ENCODE assay signal across 12 cellular contexts in the genomic region with DNA sequence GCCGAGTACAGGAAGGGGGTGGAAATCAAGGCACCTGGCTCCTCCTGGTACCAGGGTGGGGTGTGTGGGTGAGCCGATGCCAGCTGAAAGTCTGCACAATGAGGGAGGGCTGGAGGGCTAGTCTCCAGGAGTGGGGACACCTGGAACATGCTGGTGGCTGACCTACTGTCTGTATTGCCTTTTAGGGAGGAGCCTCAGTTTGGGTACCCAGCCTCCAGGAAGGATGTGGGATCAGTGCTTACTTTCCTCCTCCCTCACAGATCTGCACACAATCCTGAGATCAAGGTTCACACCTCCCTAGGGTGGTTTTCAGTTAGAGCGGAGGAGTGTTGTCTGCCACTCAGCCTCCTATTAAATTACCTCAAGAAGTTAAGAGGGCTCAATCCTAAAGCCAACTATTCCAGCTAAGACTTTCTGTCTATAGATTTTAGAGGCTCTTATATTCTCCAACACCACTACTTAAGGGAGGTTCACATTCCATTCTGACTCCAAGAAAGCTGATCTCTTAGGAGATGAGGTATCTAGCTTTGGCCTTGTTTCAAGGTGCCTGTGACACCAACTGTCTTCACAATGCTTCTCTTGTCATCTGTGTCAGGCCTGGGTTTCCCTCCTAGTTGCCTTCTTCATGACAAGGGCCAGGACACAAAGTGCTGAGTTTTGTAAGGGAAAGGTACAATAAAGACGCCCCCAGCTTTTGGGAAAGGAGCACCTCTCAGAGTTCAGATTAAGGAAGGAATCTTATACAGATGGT. TPM values are rescaled to one million over a fixed set of nuclear protein-coding genes. Genes with fewer than 3 reads are reported as not detected.
DNase-seq lines count a peak whose midpoint lies in the region; ATAC-seq and TF ChIP-seq lines count a peak whose summit lies in the region.
"Had no signal": no experiment of that assay in that cellular context is flagged by ENCODE, and none has a peak within 500 bp of the region (broad histone marks: within the 10 kb centered on the region; RNA-seq: fewer than 3 reads in every experiment).

No MANE protein-coding gene starts in this region.

- H3K4me1 ChIP-seq in cardiac muscle cell (ENCODE audit: low read depth) (peaks cover 18% of the 10 kb centered on the region), heart left ventricle (peaks cover 0 to 12% (median 0%) of the 10 kb centered on the region in 12 donors), left lung (peaks cover 0 to 7% of the 10 kb centered on the region in 2 donors), upper lobe of left lung (peaks cover 0 to 7% (median 3%) of the 10 kb centered on the region in 4 donors)
- H3K4me1 ChIP-seq: prostate gland had no signal

- no peak for TF ChIP-seq CTCF in cardiac muscle cell (IDR thresholded peaks at IDR 0.05; ENCODE audit: low read depth, low read length)
- no peak for TF ChIP-seq CTCF in heart left ventricle (IDR thresholded peaks at IDR 0.05)
- no peak for TF ChIP-seq CTCF in left lung (IDR thresholded peaks at IDR 0.05)
- no peak for TF ChIP-seq CTCF in upper lobe of left lung (IDR thresholded peaks at IDR 0.05)

- intact Hi-C loops in heart left ventricle (cut with DNase I) (no loop called here), left lung (cut with DNase I) (no loop called here)

- TF ChIP-seq EP300 in upper lobe of left lung (IDR thresholded peaks at IDR 0.05): no peak

- peaks cover 35% of the 10 kb centered on the region for H3K4me1 Mint-ChIP-seq in activated CD4-positive, alpha-beta memory T cell treated with anti-CD3 and anti-CD28 coated beads, Interleukin-2, amount 10 ng/mL, durations not matched to agents 7 days and 5 days

- H3K4me3 ChIP-seq in cardiac muscle cell (no peak overlapping the region), heart left ventricle (no peak overlapping the region), left lung (no peak overlapping the region), upper lobe of left lung (no peak overlapping the region)
- H3K4me3 ChIP-seq: prostate gland had no signal

- 67 to 85% (median 71%) methylated on average over 4 of the region's 4 CpGs for WGBS in heart left ventricle, 4 donors
- 54 to 61% methylated on average over 2 to 4 of the region's 4 CpGs for WGBS in upper lobe of left lung, 2 donors

- H3K27me3 ChIP-seq in cardiac muscle cell (no peaks in the 10 kb centered on the region), heart left ventricle (no peaks in the 10 kb centered on the region), left lung (no peaks in the 10 kb centered on the region), upper lobe of left lung (no peaks in the 10 kb centered on the region)

- H3K36me3 ChIP-seq in cardiac muscle cell (peaks cover 8% of the 10 kb centered on the region), heart left ventricle (peaks cover 0 to 37% (median 20%) of the 10 kb centered on the region in 9 donors), left lung (peaks cover 5 to 37% of the 10 kb centered on the region in 2 donors), upper lobe of left lung (peaks cover 6 to 30% (median 15%) of the 10 kb centered on the region in 4 donors)

- peak overlapping the region; percentile 82 for H3K27ac Mint-ChIP-seq in activated CD4-positive, alpha-beta memory T cell treated with anti-CD3 and anti-CD28 coated beads, Interleukin-2, amount 10 ng/mL, durations not matched to agents 7 days and 5 days

- H3K27me3 Mint-ChIP-seq in activated CD4-positive, alpha-beta memory T cell treated with anti-CD3 and anti-CD28 coated beads, Interleukin-2, amount 10 ng/mL, durations not matched to agents 7 days and 5 days: peaks cover 2% of the 10 kb centered on the region

- no peaks in the 10 kb centered on the region for H3K9me3 Mint-ChIP-seq in activated CD4-positive, alpha-beta memory T cell treated with anti-CD3 and anti-CD28 coated beads, Interleukin-2, amount 10 ng/mL, durations not matched to agents 7 days and 5 days

- ATAC-seq in heart left ventricle (no peak), left lung (peak; percentile 35), upper lobe of left lung (ENCODE audit: low FRiP score in 2 of 2) (peak; percentile 8 to 30), HG03139 (IDR thresholded peaks at IDR 0.05; ENCODE audit: unreplicated experiment) (no peak), HG02981 (IDR thresholded peaks at IDR 0.05; ENCODE audit: unreplicated experiment) (no peak)

- no peak for TF ChIP-seq POLR2A in heart left ventricle (IDR thresholded peaks at IDR 0.05)
- no peak for TF ChIP-seq POLR2A in upper lobe of left lung (IDR thresholded peaks at IDR 0.05)

- peak overlapping the region; percentile 75 for H3K27ac ChIP-seq in cardiac muscle cell
- peak overlapping the region in 1 of 12 donors; percentile 34 for H3K27ac ChIP-seq in heart left ventricle
- peak overlapping the region; percentile 3 to 8 for H3K27ac ChIP-seq in left lung
- peak overlapping the region in 2 of 4 donors; percentile 30 to 35 for H3K27ac ChIP-seq in upper lobe of left lung
- H3K27ac ChIP-seq: prostate gland had no signal

- H3K4me3 Mint-ChIP-seq in activated CD4-positive, alpha-beta memory T cell treated with anti-CD3 and anti-CD28 coated beads, Interleukin-2, amount 10 ng/mL, durations not matched to agents 7 days and 5 days: peak overlapping the region; percentile 15

- no peaks in the 10 kb centered on the region for H3K9me3 ChIP-seq in cardiac muscle cell (ENCODE audit: low read depth)
- H3K9me3 ChIP-seq in heart left ventricle: no peaks in the 10 kb centered on the region
- H3K9me3 ChIP-seq in left lung: no peaks in the 10 kb centered on the region
- H3K9me3 ChIP-seq in upper lobe of left lung: no peaks in the 10 kb centered on the region
- H3K9me3 ChIP-seq: prostate gland had no signal

- peaks cover 24% of the 10 kb centered on the region for H3K36me3 Mint-ChIP-seq in activated CD4-positive, alpha-beta memory T cell treated with anti-CD3 and anti-CD28 coated beads, Interleukin-2, amount 10 ng/mL, durations not matched to agents 7 days and 5 days (ENCODE audit: low read depth)

- DNase-seq in cardiac muscle cell (ENCODE audit: low read depth in 1 of 2, low spot score in 1 of 2) (peak in 1 of 2 donors; percentile 21), heart left ventricle (no peak), left lung (peak in 1 of 2 donors; percentile 63), upper lobe of left lung (peak in 1 of 2 donors; percentile 38), globus pallidus (ENCODE audit: low spot score) (no peak)
- DNase-seq in activated CD4-positive, alpha-beta memory T cell treated with anti-CD3 and anti-CD28 coated beads, Interleukin-2, amount 10 ng/mL, durations not matched to agents 7 days and 5 days: peak; percentile 49
- DNase-seq: cortex of kidney; NCI-H187 treated with DMSO at 0.1 percent for 48 hours; stimulated activated CD4-positive, alpha-beta T cell treated with anti-CD3 and anti-CD28 coated beads, Interleukin-2, amount 100 ng/mL, for 48 hours had no signal

- POLR2A ChIA-PET in activated CD4-positive, alpha-beta memory T cell treated with anti-CD3 and anti-CD28 coated beads, Interleukin-2, amount 10 ng/mL, durations not matched to agents 7 days and 5 days (lab: Charles Lee): interaction anchor here (1.1 to 1.6 kb wide), 5 partner anchors 8 to 48 kb away, joined by 3 to 6 read pairs (median 4); partner anchors contain the start of genes SSR2 and UBQLN4

- CTCF ChIA-PET in activated CD4-positive, alpha-beta memory T cell treated with anti-CD3 and anti-CD28 coated beads, Interleukin-2, amount 10 ng/mL, durations not matched to agents 7 days and 5 days (lab: Charles Lee): interaction anchor here (0.6 to 2.1 kb wide), 5 partner anchors 13 to 347 kb away, joined by 3 to 6 read pairs (median 5); no protein-coding TSS in a partner anchor

RNA-seq across cellular contexts. Expression of gene SSR2, which starts 15.7 kb away (rescaled TPM):
- total RNA-seq in cardiac muscle cell (119 and 198 TPM in 2 replicates), heart left ventricle (100 to 1,000 TPM in 4 of 9 donors, 10 to 100 TPM in 5; 67.7 to 174 (median 81.2) TPM), left lung (100 to 1,000 TPM; 284 to 296 TPM), upper lobe of left lung (100 to 1,000 TPM in 5 of 6 donors, 10 to 100 TPM in 1; 66.0 to 395 (median 228) TPM)
- polyA plus RNA-seq in cardiac muscle cell (174 and 188 TPM in 2 replicates), heart left ventricle (100 to 1,000 TPM in 1 of 2 donors, 10 to 100 TPM in 1; 63.9 to 282 TPM)
- total RNA-seq in activated CD4-positive, alpha-beta memory T cell treated with anti-CD3 and anti-CD28 coated beads, Interleukin-2, amount 10 ng/mL, durations not matched to agents 7 days and 5 days: 100 to 1,000 TPM; 262 to 268 TPM

RNA-seq across cellular contexts. Expression of gene ARHGEF2, which starts 26.7 kb away (rescaled TPM):
- 89.4 and 126 TPM in 2 replicates for total RNA-seq in cardiac muscle cell
- 38.6 and 54.9 TPM in 2 replicates for polyA plus RNA-seq in cardiac muscle cell
- total RNA-seq in heart left ventricle: 10 to 100 TPM; 34.7 to 98.6 (median 61.6) TPM
- 10 to 100 TPM; 23.9 to 28.8 TPM for polyA plus RNA-seq in heart left ventricle
- total RNA-seq in activated CD4-positive, alpha-beta memory T cell treated with anti-CD3 and anti-CD28 coated beads, Interleukin-2, amount 10 ng/mL, durations not matched to agents 7 days and 5 days: 100 to 1,000 TPM; 159 to 164 TPM
- total RNA-seq in left lung: 100 to 1,000 TPM; 158 to 290 TPM
- total RNA-seq in upper lobe of left lung: 100 to 1,000 TPM; 198 to 969 (median 229) TPM

RNA-seq across cellular contexts. Expression of gene UBQLN4, which starts 48.6 kb away (rescaled TPM):
- total RNA-seq in cardiac muscle cell (43.1 and 51.0 TPM in 2 replicates), heart left ventricle (10 to 100 TPM; 21.0 to 34.1 (median 26.9) TPM), left lung (10 to 100 TPM; 28.7 to 35.9 TPM), upper lobe of left lung (10 to 100 TPM; 22.2 to 39.8 (median 24.5) TPM)
- polyA plus RNA-seq in cardiac muscle cell (29.2 and 38.5 TPM in 2 replicates), heart left ventricle (10 to 100 TPM; 15.1 to 37.3 TPM)
- total RNA-seq in activated CD4-positive, alpha-beta memory T cell treated with anti-CD3 and anti-CD28 coated beads, Interleukin-2, amount 10 ng/mL, durations not matched to agents 7 days and 5 days: 10 to 100 TPM; 27.0 to 31.2 TPM

RNA-seq across cellular contexts. Expression of gene LAMTOR2, which starts 49.6 kb away (rescaled TPM):
- 75.5 and 116 TPM in 2 replicates for total RNA-seq in cardiac muscle cell
- polyA plus RNA-seq in cardiac muscle cell: 199 and 208 TPM in 2 replicates
- 10 to 100 TPM; 51.5 to 83.2 (median 61.4) TPM for total RNA-seq in heart left ventricle
- polyA plus RNA-seq in heart left ventricle: 100 to 1,000 TPM in 1 of 2 donors, 10 to 100 TPM in 1; 88.6 to 106 TPM
- total RNA-seq in activated CD4-positive, alpha-beta memory T cell treated with anti-CD3 and anti-CD28 coated beads, Interleukin-2, amount 10 ng/mL, durations not matched to agents 7 days and 5 days: 10 to 100 TPM; 63.1 to 66.2 TPM
- 10 to 100 TPM; 65.4 to 71.0 TPM for total RNA-seq in left lung
- total RNA-seq in upper lobe of left lung: 10 to 100 TPM; 35.6 to 84.5 (median 68.8) TPM

RNA-seq across cellular contexts. Expression of gene RAB25, which starts 55.9 kb away (rescaled TPM):
- total RNA-seq in cardiac muscle cell (1.6 and 3.1 TPM in 2 replicates), heart left ventricle (not detected), left lung (100 to 1,000 TPM in 1 of 2 donors, 10 to 100 TPM in 1; 59.4 to 148 TPM), upper lobe of left lung (100 to 1,000 TPM in 1 of 6 donors, 10 to 100 TPM in 5; 58.7 to 123 (median 88.9) TPM)
- polyA plus RNA-seq in cardiac muscle cell (2.1 and 2.4 TPM in 2 replicates), heart left ventricle (under 1 TPM in 1 of 2 donors, not detected in 1; 0.38 TPM)
- under 1 TPM in 1 of 2 experiments, not detected in 1; 0.53 TPM for total RNA-seq in activated CD4-positive, alpha-beta memory T cell treated with anti-CD3 and anti-CD28 coated beads, Interleukin-2, amount 10 ng/mL, durations not matched to agents 7 days and 5 days

Comparison
In these comparisons a context has a peak if more than half of its experiments do, and no peak if none do; other contexts are left out.
1. ATAC-seq: peak in left lung (single experiment) and upper lobe of left lung (2 of 2); none in heart left ventricle (0 of 4), HG03139 (single experiment) and HG02981 (single experiment).